Comparison of ENCODE assay signal across 27 cellular contexts in genomic region chr5:94779684-94780083, GRCh38.
"Had no signal": no experiment of that assay in that cellular context is flagged by ENCODE, and none has a peak within 500 bp of the region (broad histone marks: within the 10 kb centered on the region; RNA-seq: fewer than 3 reads in every experiment).

No MANE protein-coding gene starts in this region.

- H3K27me3 ChIP-seq: stomach, suprapubic skin, testis, thyroid gland, tibial artery, tibial nerve, transverse colon, upper lobe of left lung, upper lobe of right lung, uterus, vagina had no signal

- H3K36me3 ChIP-seq: stomach, suprapubic skin, thoracic aorta, thyroid gland, tibial artery, tibial nerve, transverse colon, upper lobe of left lung, upper lobe of right lung, uterus, vagina had no signal

- DNase-seq: stimulated activated CD4-positive, alpha-beta T cell treated with anti-CD3 and anti-CD28 coated beads, Interleukin-2, amount 100 ng/mL, for 48 hours; stimulated activated CD4-positive, alpha-beta T cell treated with anti-CD3 and anti-CD28 coated beads, Interleukin-4, amount 100 ng/mL, for 1 hour; stimulated activated CD4-positive, alpha-beta T cell treated with anti-CD3 and anti-CD28 coated beads, Interleukin-4, amount 100 ng/mL, for 24 hours; stimulated activated CD4-positive, alpha-beta T cell treated with anti-CD3 and anti-CD28 coated beads, Interleukin-4, amount 100 ng/mL, for 4 hours; stimulated activated CD8-positive, alpha-beta memory T cell treated with anti-CD3 and anti-CD28 coated beads, Interleukin-4, amount 100 ng/mL, for 48 hours; stimulated activated naive B cell treated with anti-CD40 and anti-IgM and Interleukin-4, amounts not matched to agents 10 μg/mL and 1 μg/mL and 100 μg/mL, for 72 hours; stimulated activated naive CD4-positive, alpha-beta T cell; stimulated activated naive CD4-positive, alpha-beta T cell treated with Interleukin-2 at 50 U/mL for 16 hours; stimulated activated naive CD8-positive, alpha-beta T cell treated with anti-CD3 and anti-CD28 coated beads, Interleukin-15, amount 100 ng/mL, for 72 hours; stimulated activated naive CD8-positive, alpha-beta T cell treated with anti-CD3 and anti-CD28 coated beads, Interleukin-15, Interleukin-2, amounts not matched to agents 100 U/mL and 50 U/mL, for 24 hours; stomach; substantia nigra; testis; thyroid gland; tibial artery; transverse colon; trophoblast cell; upper lobe of left lung; upper lobe of right lung; uterus had no signal

- H3K4me3 ChIP-seq: stomach, suprapubic skin, testis, thoracic aorta, thyroid gland, tibial artery, tibial nerve, transverse colon, upper lobe of left lung, upper lobe of right lung, uterus, vagina had no signal

- FAIRE-seq: urothelium cell line had no signal

- H3K9me3 ChIP-seq: stomach, suprapubic skin, testis, thoracic aorta, thyroid gland, tibial artery, tibial nerve, transverse colon, upper lobe of left lung, upper lobe of right lung, uterus, vagina had no signal

- H3K4me1 ChIP-seq: suprapubic skin, testis, thyroid gland, tibial artery, transverse colon, upper lobe of left lung, upper lobe of right lung had no signal

- ATAC-seq: stimulated activated effector memory CD8-positive, alpha-beta T cell treated with anti-CD3 and anti-CD28 coated beads, Interleukin-12 subunit alpha, Interleukin-12 subunit beta, amount 100 ng/mL, for 72 hours; stimulated activated memory B cell treated with anti-CD40 and anti-IgM and Interleukin-4, amounts not matched to agents 10 μg/mL and 1 μg/mL and 100 μg/mL, for 72 hours; stimulated activated naive B cell treated with anti-CD40 and anti-IgM and Interleukin-4, amounts not matched to agents 10 μg/mL and 1 μg/mL and 100 μg/mL, for 72 hours; stimulated activated naive CD8-positive, alpha-beta T cell treated with anti-CD3 and anti-CD28 coated beads, Interleukin-15, amount 100 ng/mL, for 72 hours; stimulated activated naive CD8-positive, alpha-beta T cell treated with anti-CD3 and anti-CD28 coated beads, Interleukin-15, Interleukin-2, amounts not matched to agents 100 U/mL and 50 U/mL, for 24 hours; upper lobe of right lung had no signal

- H3K27ac ChIP-seq: stomach, suprapubic skin, testis, thoracic aorta, thyroid gland, tibial artery, tibial nerve, transverse colon, upper lobe of left lung, upper lobe of right lung, uterus, vagina had no signal
